18 cellular contexts compared by ENCODE assay signal in the genomic region with DNA sequence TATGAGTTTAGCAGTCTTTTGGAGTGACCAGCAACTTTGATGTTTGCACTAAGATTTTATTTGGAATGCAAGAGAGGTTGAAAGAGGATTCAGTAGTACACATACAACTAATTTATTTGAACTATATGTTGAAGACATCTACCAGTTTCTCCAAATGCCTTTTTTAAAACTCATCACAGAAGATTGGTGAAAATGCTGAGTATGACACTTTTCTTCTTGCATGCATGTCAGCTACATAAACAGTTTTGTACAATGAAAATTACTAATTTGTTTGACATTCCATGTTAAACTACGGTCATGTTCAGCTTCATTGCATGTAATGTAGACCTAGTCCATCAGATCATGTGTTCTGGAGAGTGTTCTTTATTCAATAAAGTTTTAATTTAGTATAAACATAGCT. TPM values are rescaled to one million over a fixed set of nuclear protein-coding genes. Genes with fewer than 3 reads are reported as not detected.
"Had no signal": no experiment of that assay in that cellular context is flagged by ENCODE, and none has a peak within 500 bp of the region (broad histone marks: within the 10 kb centered on the region; RNA-seq: fewer than 3 reads in every experiment).

No MANE protein-coding gene starts in this region.

- H3K27ac ChIP-seq: esophagus squamous epithelium, gastroesophageal sphincter, neutrophil, sigmoid colon, skin epidermis, tibial artery, upper lobe of left lung, uterus had no signal

- H3K4me1 Mint-ChIP-seq: naive thymus-derived CD8-positive, alpha-beta T cell had no signal

- H3K36me3 Mint-ChIP-seq: naive thymus-derived CD8-positive, alpha-beta T cell had no signal

- H3K27ac Mint-ChIP-seq: dendritic cell treated with granulocyte-macrophage colony-stimulating factor and Interleukin-4, amounts not matched to agents 40 ng/mL and 50 ng/mL, for 4 days; effector memory CD8-positive, alpha-beta T cell; naive thymus-derived CD8-positive, alpha-beta T cell had no signal

- H3K4me3 Mint-ChIP-seq: dendritic cell treated with granulocyte-macrophage colony-stimulating factor and Interleukin-4, amounts not matched to agents 40 ng/mL and 50 ng/mL, for 4 days; effector memory CD8-positive, alpha-beta T cell; naive thymus-derived CD8-positive, alpha-beta T cell had no signal

- H3K4me3 ChIP-seq: esophagus squamous epithelium, gastroesophageal sphincter, mucosa of descending colon, sigmoid colon, skin epidermis, tibial artery, upper lobe of left lung, uterus had no signal

- H3K27me3 Mint-ChIP-seq: dendritic cell treated with granulocyte-macrophage colony-stimulating factor and Interleukin-4, amounts not matched to agents 40 ng/mL and 50 ng/mL, for 4 days had no signal

- DNase-seq: effector memory CD8-positive, alpha-beta T cell; esophagus squamous epithelium; foreskin fibroblast; glutamatergic neuron; mammary epithelial cell; mucosa of descending colon; naive thymus-derived CD8-positive, alpha-beta T cell; posterior cingulate gyrus; sigmoid colon; stimulated activated CD4-positive, alpha-beta T cell treated with anti-CD3 and anti-CD28 coated beads, Interleukin-12 subunit alpha, Interleukin-12 subunit beta, amount 100 ng/mL, for 4 hours; stimulated activated naive CD4-positive, alpha-beta T cell treated with Interleukin-2 at 50 U/mL for 16 hours; tibial artery; upper lobe of left lung; uterus had no signal

- H3K9me3 ChIP-seq: esophagus squamous epithelium, gastroesophageal sphincter, mucosa of descending colon, neutrophil, sigmoid colon, tibial artery, upper lobe of left lung, uterus had no signal

- ATAC-seq: effector memory CD8-positive, alpha-beta T cell; gastroesophageal sphincter; mucosa of descending colon; naive thymus-derived CD8-positive, alpha-beta T cell had no signal

- H3K36me3 ChIP-seq: neutrophil, uterus had no signal

- H3K27me3 ChIP-seq: esophagus squamous epithelium, gastroesophageal sphincter, neutrophil, sigmoid colon, tibial artery, upper lobe of left lung, uterus had no signal

- H3K9me3 Mint-ChIP-seq: dendritic cell treated with granulocyte-macrophage colony-stimulating factor and Interleukin-4, amounts not matched to agents 40 ng/mL and 50 ng/mL, for 4 days; effector memory CD8-positive, alpha-beta T cell; naive thymus-derived CD8-positive, alpha-beta T cell had no signal

- H3K4me1 ChIP-seq: sigmoid colon, uterus had no signal

RNA-seq across cellular contexts. Expression of a gene that starts 13.9 kb away (rescaled TPM):
- total RNA-seq: naive thymus-derived CD8-positive, alpha-beta T cell had no signal
- polyA plus RNA-seq: naive thymus-derived CD8-positive, alpha-beta T cell had no signal
